Comparison of ENCODE assay signal across 1 cellular context in genomic region chr13:112790735-112791641, GRCh38.
TF ChIP-seq lines count a peak whose summit lies in the region.

No MANE protein-coding gene starts in this region.

TF ChIP-seq in H1, 55 proteins besides CTCF, POLR2A, EP300 and RAD21 (continued from another document):
- TF ChIP-seq CEBPB (IDR thresholded peaks at IDR 0.05; ENCODE audit: low read depth, low read length) (no peak), SUZ12 (IDR thresholded peaks at IDR 0.05; ENCODE audit: low read length) (no peak), BACH1 (IDR thresholded peaks at IDR 0.05; ENCODE audit: low read length) (no peak), JUN (IDR thresholded peaks at IDR 0.05; ENCODE audit: low read depth, low read length) (no peak), SP1 (IDR thresholded peaks at IDR 0.05; ENCODE audit: low read depth, low read length) (no peak), KDM4A (IDR thresholded peaks at IDR 0.05; ENCODE audit: low read depth, low read length, severe bottlenecking) (no peak), MAX (IDR thresholded peaks at IDR 0.05) (no peak), JUND (IDR thresholded peaks at IDR 0.05; ENCODE audit: low read length) (no peak), TEAD4 (IDR thresholded peaks at IDR 0.05; ENCODE audit: low read depth, low read length) (no peak), SIRT6 (IDR thresholded peaks at IDR 0.05; ENCODE audit: low read length) (no peak), POLR2AphosphoS5 (IDR thresholded peaks at IDR 0.05; ENCODE audit: low read depth, low read length) (no peak), SIN3A (conservative IDR thresholded peaks at IDR 0.05 in 1 of 2, IDR thresholded peaks at IDR 0.05 in 1 of 2; ENCODE audit: low read depth in 1 of 2, low read length in 2 of 2) (no peak), SAP30 (IDR thresholded peaks at IDR 0.05; ENCODE audit: insufficient read depth, insufficient replicate concordance, low read length) (no peak), RBBP5 (IDR thresholded peaks at IDR 0.05; ENCODE audit: borderline replicate concordance, low read depth, low read length) (no peak)
TF ChIP-seq in H1: peak in this region for 0.
